Comparison of ENCODE assay signal across 8 cellular contexts in genomic region chr5:106361905-106362304, GRCh38.
"Had no signal": no experiment of that assay in that cellular context is flagged by ENCODE, and none has a peak within 500 bp of the region (broad histone marks: within the 10 kb centered on the region; RNA-seq: fewer than 3 reads in every experiment).

No MANE protein-coding gene starts in this region.

- H3K4me1 Mint-ChIP-seq: IgD-negative memory B cell had no signal

- H3K27ac ChIP-seq: HL-60, KMS-11 had no signal

- H3K4me3 Mint-ChIP-seq: IgD-negative memory B cell had no signal

- FAIRE-seq: HepG2, HTR-8/SVneo had no signal

- H3K27ac Mint-ChIP-seq: IgD-negative memory B cell had no signal

- DNase-seq: IMR-90, KBM-7, KG1 had no signal

- H3K27me3 Mint-ChIP-seq: IgD-negative memory B cell had no signal

- ATAC-seq: HepG2 had no signal

- H3K36me3 Mint-ChIP-seq: IgD-negative memory B cell had no signal

- H3K9ac ChIP-seq: KMS-11 had no signal

- H3K4me2 ChIP-seq: KMS-11 had no signal
